27 cellular contexts compared by ENCODE assay signal in the genomic region with DNA sequence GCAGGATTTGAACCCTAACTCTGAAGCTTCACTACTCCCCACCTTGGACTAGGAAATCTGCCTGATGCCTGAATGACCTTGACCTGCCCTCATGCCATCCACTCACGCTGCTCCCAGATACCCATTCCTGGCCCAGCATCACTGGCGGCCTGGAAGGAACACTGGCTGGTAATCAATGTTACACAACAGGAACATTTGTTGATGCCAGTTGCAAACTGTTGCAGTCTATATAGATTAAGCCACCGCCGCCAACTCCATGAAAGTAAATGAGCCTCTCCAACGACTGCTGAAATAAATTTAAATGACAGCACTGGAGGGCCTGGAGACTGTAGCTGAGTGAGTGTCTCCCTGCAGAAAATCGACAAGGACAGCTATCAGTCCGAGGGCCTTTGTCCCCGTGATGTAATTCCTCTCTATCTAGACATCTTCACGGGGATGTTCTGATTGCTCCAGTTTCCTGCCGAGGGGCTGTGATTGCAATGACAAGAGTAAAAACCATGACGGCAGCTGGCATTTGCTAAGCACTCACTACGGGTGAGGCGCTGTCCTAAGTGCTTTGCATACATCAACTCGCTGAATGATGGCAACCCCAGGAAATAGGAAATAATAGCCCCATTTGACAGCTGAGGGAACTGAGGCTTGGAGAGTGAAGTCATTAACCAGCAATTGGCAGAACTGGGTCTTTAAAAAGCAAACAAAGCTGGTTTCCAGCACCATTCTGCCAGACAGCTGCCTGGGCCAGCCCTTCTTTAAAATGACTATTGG.
"Had no signal": no experiment of that assay in that cellular context is flagged by ENCODE, and none has a peak within 500 bp of the region (broad histone marks: within the 10 kb centered on the region; RNA-seq: fewer than 3 reads in every experiment).

No MANE protein-coding gene starts in this region.

- H3K36me3 ChIP-seq: left ventricle myocardium inferior, pancreas, prostate gland, suprapubic skin, thoracic aorta, tibial artery, upper lobe of right lung, uterus had no signal

- DNase-seq: hypothalamus; immature natural killer cell; kidney; left colon; left ventricle myocardium inferior; mesendoderm; naive B cell; natural killer cell; nucleus accumbens; pancreas; posterior cingulate gyrus; retina; right cardiac atrium; stimulated activated CD4-positive, alpha-beta T cell treated with anti-CD3 and anti-CD28 coated beads, Interleukin-12 subunit alpha, Interleukin-12 subunit beta, amount 100 ng/mL, for 4 hours; stimulated activated CD4-positive, alpha-beta T cell treated with anti-CD3 and anti-CD28 coated beads, Interleukin-15, amount 100 ng/mL, for 24 hours; stimulated activated CD4-positive, alpha-beta T cell treated with anti-CD3 and anti-CD28 coated beads, Interleukin-2, amount 100 ng/mL, for 24 hours; stimulated activated CD4-positive, alpha-beta T cell treated with anti-CD3 and anti-CD28 coated beads, Interleukin-4, amount 100 ng/mL, for 1 hour; stimulated activated naive CD4-positive, alpha-beta T cell; tibial artery; upper lobe of right lung; uterus had no signal

- H3K4me1 ChIP-seq: left ventricle myocardium inferior, pancreas, prostate gland, suprapubic skin, tibial artery, upper lobe of right lung, uterus had no signal

- ATAC-seq: left colon, natural killer cell, pancreas, right cardiac atrium, sciatic nerve, upper lobe of right lung had no signal

- H3K4me3 ChIP-seq: left ventricle myocardium inferior, lung, pancreas, prostate gland, skin epidermis, suprapubic skin, thoracic aorta, tibial artery, upper lobe of right lung, uterus had no signal

- H3K27me3 ChIP-seq: pancreas, uterus had no signal

- H3K9me3 ChIP-seq: left ventricle myocardium inferior, pancreas, prostate gland, suprapubic skin, thoracic aorta, tibial artery, upper lobe of right lung, uterus had no signal

- H3K27ac ChIP-seq: left ventricle myocardium inferior, pancreas, prostate gland, skin epidermis, suprapubic skin, thoracic aorta, tibial artery, upper lobe of right lung, uterus had no signal
